Comparison of ENCODE assay signal across 1 cellular context in the genomic region with DNA sequence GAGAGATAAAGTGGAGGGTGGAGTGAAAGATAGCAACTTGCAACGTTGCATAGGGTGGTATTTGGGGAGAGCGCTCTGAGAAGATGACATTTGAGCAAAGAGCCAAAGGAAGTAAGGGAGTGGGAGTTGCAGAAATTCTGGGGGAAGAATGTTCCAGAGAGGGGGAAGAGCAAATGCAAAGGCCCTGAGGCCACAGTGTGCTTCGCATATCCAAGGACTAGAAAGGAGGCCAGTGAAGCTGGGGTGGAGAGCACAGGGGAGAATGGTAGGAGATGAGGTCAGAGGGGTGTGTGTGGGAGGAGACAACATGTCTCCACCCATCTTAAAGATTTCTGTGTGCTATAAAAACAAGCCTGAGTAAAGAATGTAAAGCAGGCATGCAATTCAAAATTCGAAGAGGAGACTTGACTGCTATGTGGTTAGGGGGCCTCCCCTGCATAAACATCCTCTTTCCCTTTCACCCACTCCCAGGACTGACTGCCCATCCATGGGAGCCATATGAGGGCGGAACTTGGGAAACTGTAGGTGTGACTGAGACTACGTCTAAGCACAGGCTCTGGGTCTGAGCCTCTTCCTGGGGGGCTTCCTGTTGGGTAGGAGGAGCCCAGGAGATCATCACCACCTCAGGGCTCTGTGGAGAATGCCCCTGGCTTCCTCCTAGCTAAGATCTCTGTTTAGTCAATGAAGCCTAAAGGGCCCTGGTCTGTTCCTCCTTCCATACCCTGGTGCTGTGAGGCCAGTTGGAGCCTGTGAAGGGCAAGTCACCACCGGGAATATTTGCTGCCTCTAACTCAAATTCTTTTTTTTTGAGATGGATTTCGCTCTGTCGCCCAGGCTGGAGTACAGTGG.
TF ChIP-seq lines count a peak whose summit lies in the region.

No MANE protein-coding gene starts in this region.

TF ChIP-seq in GM23338, 12 proteins besides CTCF, POLR2A, EP300 and RAD21 (continued from another document):
- TF ChIP-seq, protein P1, sequence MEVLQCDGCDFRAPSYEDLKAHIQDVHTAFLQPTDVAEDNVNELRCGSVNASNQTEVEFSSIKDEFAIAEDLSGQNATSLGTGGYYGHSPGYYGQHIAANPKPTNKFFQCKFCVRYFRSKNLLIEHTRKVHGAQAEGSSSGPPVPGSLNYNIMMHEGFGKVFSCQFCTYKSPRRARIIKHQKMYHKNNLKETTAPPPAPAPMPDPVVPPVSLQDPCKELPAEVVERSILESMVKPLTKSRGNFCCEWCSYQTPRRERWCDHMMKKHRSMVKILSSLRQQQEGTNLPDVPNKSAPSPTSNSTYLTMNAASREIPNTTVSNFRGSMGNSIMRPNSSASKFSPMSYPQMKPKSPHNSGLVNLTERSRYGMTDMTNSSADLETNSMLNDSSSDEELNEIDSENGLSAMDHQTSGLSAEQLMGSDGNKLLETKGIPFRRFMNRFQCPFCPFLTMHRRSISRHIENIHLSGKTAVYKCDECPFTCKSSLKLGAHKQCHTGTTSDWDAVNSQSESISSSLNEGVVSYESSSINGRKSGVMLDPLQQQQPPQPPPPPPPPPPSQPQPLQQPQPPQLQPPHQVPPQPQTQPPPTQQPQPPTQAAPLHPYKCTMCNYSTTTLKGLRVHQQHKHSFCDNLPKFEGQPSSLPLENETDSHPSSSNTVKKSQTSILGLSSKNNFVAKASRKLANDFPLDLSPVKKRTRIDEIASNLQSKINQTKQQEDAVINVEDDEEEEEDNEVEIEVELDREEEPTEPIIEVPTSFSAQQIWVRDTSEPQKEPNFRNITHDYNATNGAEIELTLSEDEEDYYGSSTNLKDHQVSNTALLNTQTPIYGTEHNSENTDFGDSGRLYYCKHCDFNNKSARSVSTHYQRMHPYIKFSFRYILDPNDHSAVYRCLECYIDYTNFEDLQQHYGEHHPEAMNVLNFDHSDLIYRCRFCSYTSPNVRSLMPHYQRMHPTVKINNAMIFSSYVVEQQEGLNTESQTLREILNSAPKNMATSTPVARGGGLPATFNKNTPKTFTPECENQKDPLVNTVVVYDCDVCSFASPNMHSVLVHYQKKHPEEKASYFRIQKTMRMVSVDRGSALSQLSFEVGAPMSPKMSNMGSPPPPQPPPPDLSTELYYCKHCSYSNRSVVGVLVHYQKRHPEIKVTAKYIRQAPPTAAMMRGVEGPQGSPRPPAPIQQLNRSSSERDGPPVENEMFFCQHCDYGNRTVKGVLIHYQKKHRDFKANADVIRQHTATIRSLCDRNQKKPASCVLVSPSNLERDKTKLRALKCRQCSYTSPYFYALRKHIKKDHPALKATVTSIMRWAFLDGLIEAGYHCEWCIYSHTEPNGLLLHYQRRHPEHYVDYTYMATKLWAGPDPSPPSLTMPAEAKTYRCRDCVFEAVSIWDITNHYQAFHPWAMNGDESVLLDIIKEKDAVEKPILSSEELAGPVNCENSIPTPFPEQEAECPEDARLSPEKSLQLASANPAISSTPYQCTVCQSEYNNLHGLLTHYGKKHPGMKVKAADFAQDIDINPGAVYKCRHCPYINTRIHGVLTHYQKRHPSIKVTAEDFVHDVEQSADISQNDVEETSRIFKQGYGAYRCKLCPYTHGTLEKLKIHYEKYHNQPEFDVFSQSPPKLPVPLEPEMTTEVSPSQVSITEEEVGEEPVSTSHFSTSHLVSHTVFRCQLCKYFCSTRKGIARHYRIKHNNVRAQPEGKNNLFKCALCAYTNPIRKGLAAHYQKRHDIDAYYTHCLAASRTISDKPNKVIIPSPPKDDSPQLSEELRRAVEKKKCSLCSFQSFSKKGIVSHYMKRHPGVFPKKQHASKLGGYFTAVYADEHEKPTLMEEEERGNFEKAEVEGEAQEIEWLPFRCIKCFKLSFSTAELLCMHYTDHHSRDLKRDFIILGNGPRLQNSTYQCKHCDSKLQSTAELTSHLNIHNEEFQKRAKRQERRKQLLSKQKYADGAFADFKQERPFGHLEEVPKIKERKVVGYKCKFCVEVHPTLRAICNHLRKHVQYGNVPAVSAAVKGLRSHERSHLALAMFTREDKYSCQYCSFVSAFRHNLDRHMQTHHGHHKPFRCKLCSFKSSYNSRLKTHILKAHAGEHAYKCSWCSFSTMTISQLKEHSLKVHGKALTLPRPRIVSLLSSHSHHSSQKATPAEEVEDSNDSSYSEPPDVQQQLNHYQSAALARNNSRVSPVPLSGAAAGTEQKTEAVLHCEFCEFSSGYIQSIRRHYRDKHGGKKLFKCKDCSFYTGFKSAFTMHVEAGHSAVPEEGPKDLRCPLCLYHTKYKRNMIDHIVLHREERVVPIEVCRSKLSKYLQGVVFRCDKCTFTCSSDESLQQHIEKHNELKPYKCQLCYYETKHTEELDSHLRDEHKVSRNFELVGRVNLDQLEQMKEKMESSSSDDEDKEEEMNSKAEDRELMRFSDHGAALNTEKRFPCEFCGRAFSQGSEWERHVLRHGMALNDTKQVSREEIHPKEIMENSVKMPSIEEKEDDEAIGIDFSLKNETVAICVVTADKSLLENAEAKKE (CRISPR knock-in tag; IDR thresholded peaks at IDR 0.05), result no peak
- TF ChIP-seq ZNF331 (CRISPR knock-in tag; IDR thresholded peaks at IDR 0.05; ENCODE audit: low read depth) (no peak), JUNB (IDR thresholded peaks at IDR 0.05; ENCODE audit: unreplicated experiment) (no peak), EZH2 (IDR thresholded peaks at IDR 0.05; ENCODE audit: low read depth, unreplicated experiment) (no peak)
